Comparison of ENCODE assay signal across 18 cellular contexts in genomic region chr17:39351508-39351907, GRCh38. TPM values are rescaled to one million over a fixed set of nuclear protein-coding genes. Genes with fewer than 3 reads are reported as not detected.
A peak's percentile ranks its signal among the peaks of the same experiment; 100 is the strongest.
DNase-seq lines count a peak whose midpoint lies in the region; ATAC-seq and TF ChIP-seq lines count a peak whose summit lies in the region.
"Had no signal": no experiment of that assay in that cellular context is flagged by ENCODE, and none has a peak within 500 bp of the region (broad histone marks: within the 10 kb centered on the region; RNA-seq: fewer than 3 reads in every experiment).

No MANE protein-coding gene starts in this region.

- POLR2A ChIA-PET in activated CD4-positive, alpha-beta T cell treated with anti-CD3 and anti-CD28 coated beads, Interleukin-2, amount 10 ng/mL, durations not matched to agents 7 days and 5 days (lab: Charles Lee): no interaction called here

- intact Hi-C loops in mucosa of descending colon (cut with DNase I, micrococcal nuclease): no loop called here
- intact Hi-C loops in posterior vena cava (cut with DNase I): loop anchor here in 1 of 2 donors (10.0 kb wide), 1 partner anchor 57 kb away; no protein-coding TSS in a partner anchor

- H3K27ac Mint-ChIP-seq in activated CD4-positive, alpha-beta T cell treated with anti-CD3 and anti-CD28 coated beads, Interleukin-2, amount 10 ng/mL, durations not matched to agents 7 days and 5 days: peak overlapping the region; percentile 19

- no peak for TF ChIP-seq CTCF in mucosa of descending colon (IDR thresholded peaks at IDR 0.05)

- H3K4me1 ChIP-seq in mucosa of descending colon (ENCODE audit: low read depth): peaks cover 7% of the 10 kb centered on the region
- H3K4me1 ChIP-seq: BLaER1, SJCRH30 had no signal

- ATAC-seq in mucosa of descending colon (peak; percentile 73), HG02852 (IDR thresholded peaks at IDR 0.05; ENCODE audit: unreplicated experiment) (no peak)
- ATAC-seq: PC-3 had no signal

- CTCF ChIA-PET in activated CD4-positive, alpha-beta T cell treated with anti-CD3 and anti-CD28 coated beads, Interleukin-2, amount 10 ng/mL, durations not matched to agents 7 days and 5 days (lab: Charles Lee): no interaction called here

- no peaks in the 10 kb centered on the region for H3K36me3 ChIP-seq in mucosa of descending colon (ENCODE audit: low read depth)
- H3K36me3 ChIP-seq: SJCRH30 had no signal

- H3K36me3 Mint-ChIP-seq in activated CD4-positive, alpha-beta T cell treated with anti-CD3 and anti-CD28 coated beads, Interleukin-2, amount 10 ng/mL, durations not matched to agents 7 days and 5 days (ENCODE audit: low read depth): no peaks in the 10 kb centered on the region

- H3K4me3 ChIP-seq in mucosa of descending colon: no peak overlapping the region
- H3K4me3 ChIP-seq: BLaER1, SJCRH30 had no signal

- H3K9me3 Mint-ChIP-seq in activated CD4-positive, alpha-beta T cell treated with anti-CD3 and anti-CD28 coated beads, Interleukin-2, amount 10 ng/mL, durations not matched to agents 7 days and 5 days: no peaks in the 10 kb centered on the region
- H3K9me3 Mint-ChIP-seq: CD8-positive, alpha-beta memory T cell had no signal

- H3K9me3 ChIP-seq in mucosa of descending colon: no peaks in the 10 kb centered on the region
- H3K9me3 ChIP-seq: SJCRH30 had no signal

- H3K27me3 Mint-ChIP-seq in activated CD4-positive, alpha-beta T cell treated with anti-CD3 and anti-CD28 coated beads, Interleukin-2, amount 10 ng/mL, durations not matched to agents 7 days and 5 days: no peaks in the 10 kb centered on the region
- H3K27me3 Mint-ChIP-seq: CD8-positive, alpha-beta memory T cell had no signal

- no peak for DNase-seq in activated CD4-positive, alpha-beta T cell treated with anti-CD3 and anti-CD28 coated beads, Interleukin-2, amount 10 ng/mL, durations not matched to agents 7 days and 5 days
- no peak for DNase-seq in activated CD4-positive, alpha-beta T cell treated with anti-CD3 and anti-CD28 coated beads, Interleukin-2, amount 50 U/mL, for 1 hour
- peak; percentile 45 for DNase-seq in dermis blood vessel endothelial cell
- no peak for DNase-seq in mucosa of descending colon
- no peak for DNase-seq in NCI-H446 treated with DMSO at 0.1 percent for 48 hours (lab: John Stamatoyannopoulos, UW)
- DNase-seq in posterior vena cava (ENCODE audit: low spot score): no peak
- DNase-seq in NCI-H526 (lab: John Stamatoyannopoulos, UW): no peak
- DNase-seq: 8988T; CD8-positive, alpha-beta memory T cell; NCI-H1048; NCI-H1436 treated with DMSO at 0.1 percent for 48 hours; NCI-H2029 treated with DMSO at 0.1 percent for 48 hours; NCI-H2171 treated with DMSO at 0.1 percent for 48 hours; NCI-H774; PC-3; SJCRH30 had no signal

- no peak overlapping the region for H3K4me3 Mint-ChIP-seq in activated CD4-positive, alpha-beta T cell treated with anti-CD3 and anti-CD28 coated beads, Interleukin-2, amount 10 ng/mL, durations not matched to agents 7 days and 5 days
- H3K4me3 Mint-ChIP-seq: CD8-positive, alpha-beta memory T cell had no signal

- H3K4me1 Mint-ChIP-seq in activated CD4-positive, alpha-beta T cell treated with anti-CD3 and anti-CD28 coated beads, Interleukin-2, amount 10 ng/mL, durations not matched to agents 7 days and 5 days: no peaks in the 10 kb centered on the region

RNA-seq across cellular contexts. Expression of gene FBXL20, which starts 49.9 kb away (rescaled TPM):
- 10 to 100 TPM; 13.1 to 13.7 TPM for total RNA-seq in activated CD4-positive, alpha-beta T cell treated with anti-CD3 and anti-CD28 coated beads, Interleukin-2, amount 10 ng/mL, durations not matched to agents 7 days and 5 days
- total RNA-seq in dermis blood vessel endothelial cell (20.2 and 23.3 TPM in 2 replicates), mucosa of descending colon (10 to 100 TPM; 16.6 to 29.2 (median 28.9) TPM), posterior vena cava (10 to 100 TPM; 13.7 to 15.4 TPM)
